ENCODE assay signal across 16 cellular contexts in genomic region chr13:75847588-75847987, GRCh38.
"Had no signal": no experiment of that assay in that cellular context is flagged by ENCODE, and none has a peak within 500 bp of the region (broad histone marks: within the 10 kb centered on the region; RNA-seq: fewer than 3 reads in every experiment).

No MANE protein-coding gene starts in this region.

- FAIRE-seq: frontal cortex, islet of Langerhans had no signal

- H3K4me1 Mint-ChIP-seq: activated B cell treated with CpG ODN at 0.5 μM for 24 hours; central memory CD8-positive, alpha-beta T cell; memory B cell had no signal

- DNase-seq: activated B cell treated with CpG ODN at 0.5 μM for 24 hours; activated CD4-positive, alpha-beta T cell treated with anti-CD3 and anti-CD28 coated beads, Interleukin-2, amount 10 ng/mL, durations not matched to agents 24 days and 14 days; activated naive CD4-positive, alpha-beta T cell treated with anti-CD3 and anti-CD28 coated beads, Interleukin-2, amount 50 U/mL, for 16 hours; cortex of kidney; effector memory CD4-positive, alpha-beta T cell; heart right ventricle; nephron progenitor cell; stimulated activated CD4-positive, alpha-beta T cell treated with anti-CD3 and anti-CD28 coated beads, Interleukin-12 subunit alpha, Interleukin-12 subunit beta, amount 100 ng/mL, for 4 hours; stimulated activated CD4-positive, alpha-beta T cell treated with anti-CD3 and anti-CD28 coated beads, Interleukin-2, amount 100 ng/mL, for 48 hours; stimulated activated naive CD4-positive, alpha-beta T cell treated with Interleukin-2 at 50 U/mL for 16 hours; trophoblast cell had no signal

- ATAC-seq: left lobe of liver had no signal

- H3K4me3 Mint-ChIP-seq: activated B cell treated with CpG ODN at 0.5 μM for 24 hours; activated CD4-positive, alpha-beta T cell treated with anti-CD3 and anti-CD28 coated beads, Interleukin-2, amount 10 ng/mL, durations not matched to agents 24 days and 14 days; central memory CD8-positive, alpha-beta T cell; memory B cell; nephron progenitor cell had no signal

- H3K9me3 Mint-ChIP-seq: activated B cell treated with CpG ODN at 0.5 μM for 24 hours; central memory CD8-positive, alpha-beta T cell; memory B cell had no signal

- H3K27me3 Mint-ChIP-seq: activated B cell treated with CpG ODN at 0.5 μM for 24 hours; activated CD4-positive, alpha-beta T cell treated with anti-CD3 and anti-CD28 coated beads, Interleukin-2, amount 10 ng/mL, durations not matched to agents 24 days and 14 days; central memory CD8-positive, alpha-beta T cell; memory B cell had no signal

- H3K27ac Mint-ChIP-seq: activated B cell treated with CpG ODN at 0.5 μM for 24 hours; activated CD4-positive, alpha-beta T cell treated with anti-CD3 and anti-CD28 coated beads, Interleukin-2, amount 10 ng/mL, durations not matched to agents 24 days and 14 days; memory B cell; nephron progenitor cell had no signal
